In genomic region chr12:62446741-62447452, GRCh38 we compare ENCODE assay signal across 26 cellular contexts.
"Had no signal": no experiment of that assay in that cellular context is flagged by ENCODE, and none has a peak within 500 bp of the region (broad histone marks: within the 10 kb centered on the region; RNA-seq: fewer than 3 reads in every experiment).

No MANE protein-coding gene starts in this region.

- H3K27me3 ChIP-seq: breast epithelium, MG63 had no signal

- H2AFZ ChIP-seq: PC-9 had no signal

- H3K4me3 ChIP-seq: breast epithelium, MG63, PC-9 had no signal

- H3K4me1 ChIP-seq: breast epithelium had no signal

- H3K4me1 Mint-ChIP-seq: activated naive CD4-positive, alpha-beta T cell treated with anti-CD3 and anti-CD28 coated beads, Interleukin-2, amount 50 U/mL, for 24 hours had no signal

- H3K27ac Mint-ChIP-seq: activated CD8-positive, alpha-beta T cell treated with anti-CD3 and anti-CD28 coated beads, Interleukin-2, amount 10 ng/mL, durations not matched to agents 7 days and 5 days; activated naive CD4-positive, alpha-beta T cell treated with anti-CD3 and anti-CD28 coated beads, Interleukin-2, amount 50 U/mL, for 24 hours; activated T-helper 1 cell treated with anti-CD3 and anti-CD28 coated beads, Interleukin-12 subunit alpha, Interleukin-12 subunit beta, Interleukin-2, Interleukin-4 antibody, amounts not matched to agents 30 ng/mL and 10 ng/mL and 1 ng/mL, durations not matched to agents 14 hours and 24 hours and 36 hours; T-helper 1 cell treated with Interleukin-12 subunit alpha and Interleukin-12 subunit beta and Interleukin-4 antibody, amounts not matched to agents 30 μg/mL and 1 μg/mL, for 36 hours had no signal

- H3K27ac ChIP-seq: breast epithelium, KMS-11, PC-9, WERI-Rb-1 had no signal

- FAIRE-seq: TTC549 had no signal

- H3K9ac ChIP-seq: KMS-11 had no signal

- ATAC-seq: activated CD4-positive, CD25-positive, alpha-beta regulatory T cell treated with anti-CD3 and anti-CD28 coated beads, Interleukin-2, amount 50 U/mL, for 24 hours; activated CD8-positive, alpha-beta T cell treated with anti-CD3 and anti-CD28 coated beads, Interleukin-2, amount 10 ng/mL, durations not matched to agents 7 days and 5 days had no signal

- H3K4me3 Mint-ChIP-seq: activated CD8-positive, alpha-beta T cell treated with anti-CD3 and anti-CD28 coated beads, Interleukin-2, amount 10 ng/mL, durations not matched to agents 7 days and 5 days; activated naive CD4-positive, alpha-beta T cell treated with anti-CD3 and anti-CD28 coated beads, Interleukin-2, amount 50 U/mL, for 24 hours; activated T-helper 1 cell treated with anti-CD3 and anti-CD28 coated beads, Interleukin-12 subunit alpha, Interleukin-12 subunit beta, Interleukin-2, Interleukin-4 antibody, amounts not matched to agents 30 ng/mL and 10 ng/mL and 1 ng/mL, durations not matched to agents 14 hours and 24 hours and 36 hours; T-helper 1 cell treated with Interleukin-12 subunit alpha and Interleukin-12 subunit beta and Interleukin-4 antibody, amounts not matched to agents 30 μg/mL and 1 μg/mL, for 36 hours had no signal

- DNase-seq: activated CD4-positive, alpha-beta T cell treated with anti-CD3 and anti-CD28 coated beads for 48 hours; activated CD4-positive, alpha-beta T cell treated with anti-CD3 and anti-CD28 coated beads, Interleukin-2, amount 50 U/mL, for 4 hours; activated CD8-positive, alpha-beta memory T cell treated with anti-CD3 and anti-CD28 coated beads, Interleukin-2, amount 50 U/mL, for 48 hours; activated CD8-positive, alpha-beta T cell treated with anti-CD3 and anti-CD28 coated beads, Interleukin-2, amount 10 ng/mL, durations not matched to agents 7 days and 5 days; activated effector memory CD4-positive, alpha-beta T cell treated with Interleukin-2 at 50 U/mL for 16 hours; activated naive CD4-positive, alpha-beta T cell; activated T-cell treated with anti-CD3 and anti-CD28 coated beads, Interleukin-2, amount 50 U/mL, for 1 hour; aorta; central memory CD4-positive, alpha-beta T cell; MG63; NCI-H1105; NCI-H1436; NCI-H1694 treated with DMSO at 0.1 percent for 48 hours; NCI-H2029 treated with DMSO at 0.1 percent for 48 hours; NCI-H510A treated with DMSO at 0.1 percent for 48 hours; NCI-H69; PC-9; SHP77 treated with DMSO at 0.1 percent for 48 hours; WERI-Rb-1 had no signal

- H3K4me2 ChIP-seq: KMS-11, PC-9 had no signal

- H3K36me3 ChIP-seq: breast epithelium, MG63, WERI-Rb-1 had no signal
